Comparison of ENCODE assay signal across 28 cellular contexts in genomic region chr3:65767551-65767950, GRCh38.
"Had no signal": no experiment of that assay in that cellular context is flagged by ENCODE, and none has a peak within 500 bp of the region (broad histone marks: within the 10 kb centered on the region; RNA-seq: fewer than 3 reads in every experiment).

No MANE protein-coding gene starts in this region.

- H3K27ac ChIP-seq: stomach, suprapubic skin, testis, thoracic aorta, thyroid gland, tibial artery, tibial nerve, transverse colon, upper lobe of right lung, uterus, vagina had no signal

- H3K4me3 Mint-ChIP-seq: stimulated activated effector memory CD8-positive, alpha-beta T cell treated with anti-CD3 and anti-CD28 coated beads, Interleukin-12 subunit alpha, Interleukin-12 subunit beta, amount 100 ng/mL, for 72 hours; stimulated activated memory B cell treated with anti-CD40 and anti-IgM and Interleukin-4, amounts not matched to agents 10 μg/mL and 1 μg/mL and 100 μg/mL, for 72 hours; stimulated activated naive B cell treated with anti-CD40 and anti-IgM and Interleukin-4, amounts not matched to agents 10 μg/mL and 1 μg/mL and 100 μg/mL, for 72 hours; stimulated activated naive CD8-positive, alpha-beta T cell treated with anti-CD3 and anti-CD28 coated beads, Interleukin-15, amount 100 ng/mL, for 72 hours; stimulated activated naive CD8-positive, alpha-beta T cell treated with anti-CD3 and anti-CD28 coated beads, Interleukin-15, Interleukin-2, amounts not matched to agents 100 ng/mL and 50 ng/mL, for 24 hours; type B pancreatic cell had no signal

- H3K27me3 Mint-ChIP-seq: stimulated activated memory B cell treated with anti-CD40 and anti-IgM and Interleukin-4, amounts not matched to agents 10 μg/mL and 1 μg/mL and 100 μg/mL, for 72 hours; stimulated activated naive B cell treated with anti-CD40 and anti-IgM and Interleukin-4, amounts not matched to agents 10 μg/mL and 1 μg/mL and 100 μg/mL, for 72 hours; stimulated activated naive CD8-positive, alpha-beta T cell treated with anti-CD3 and anti-CD28 coated beads, Interleukin-15, amount 100 ng/mL, for 72 hours; stimulated activated naive CD8-positive, alpha-beta T cell treated with anti-CD3 and anti-CD28 coated beads, Interleukin-15, Interleukin-2, amounts not matched to agents 100 ng/mL and 50 ng/mL, for 24 hours had no signal

- FAIRE-seq: urothelium cell line had no signal

- H3K9me3 ChIP-seq: stomach, suprapubic skin, testis, thoracic aorta, thyroid gland, tibial artery, tibial nerve, transverse colon, upper lobe of right lung, uterus, vagina had no signal

- H3K4me3 ChIP-seq: stomach, suprapubic skin, testis, thoracic aorta, thyroid gland, tibial artery, tibial nerve, transverse colon, upper lobe of right lung, uterus, vagina had no signal

- DNase-seq: stimulated activated CD4-positive, alpha-beta T cell treated with anti-CD3 and anti-CD28 coated beads, Interleukin-2, amount 100 ng/mL, for 48 hours; stimulated activated CD4-positive, alpha-beta T cell treated with anti-CD3 and anti-CD28 coated beads, Interleukin-4, amount 100 ng/mL, for 1 hour; stimulated activated CD4-positive, alpha-beta T cell treated with anti-CD3 and anti-CD28 coated beads, Interleukin-4, amount 100 ng/mL, for 24 hours; stimulated activated CD4-positive, alpha-beta T cell treated with anti-CD3 and anti-CD28 coated beads, Interleukin-4, amount 100 ng/mL, for 4 hours; stimulated activated CD8-positive, alpha-beta memory T cell treated with anti-CD3 and anti-CD28 coated beads, Interleukin-4, amount 100 ng/mL, for 48 hours; stimulated activated naive B cell treated with anti-CD40 and anti-IgM and Interleukin-4, amounts not matched to agents 10 μg/mL and 1 μg/mL and 100 μg/mL, for 72 hours; stimulated activated naive CD4-positive, alpha-beta T cell; stimulated activated naive CD4-positive, alpha-beta T cell treated with Interleukin-2 at 50 U/mL for 16 hours; stimulated activated naive CD8-positive, alpha-beta T cell treated with anti-CD3 and anti-CD28 coated beads, Interleukin-15, amount 100 ng/mL, for 72 hours; stimulated activated naive CD8-positive, alpha-beta T cell treated with anti-CD3 and anti-CD28 coated beads, Interleukin-15, Interleukin-2, amounts not matched to agents 100 U/mL and 50 U/mL, for 24 hours; stomach; substantia nigra; testis; thyroid gland; tibial artery; transverse colon; trophoblast cell; upper lobe of right lung; uterus had no signal

- H3K27ac Mint-ChIP-seq: stimulated activated effector memory CD8-positive, alpha-beta T cell treated with anti-CD3 and anti-CD28 coated beads, Interleukin-12 subunit alpha, Interleukin-12 subunit beta, amount 100 ng/mL, for 72 hours; stimulated activated memory B cell treated with anti-CD40 and anti-IgM and Interleukin-4, amounts not matched to agents 10 μg/mL and 1 μg/mL and 100 μg/mL, for 72 hours; stimulated activated naive B cell treated with anti-CD40 and anti-IgM and Interleukin-4, amounts not matched to agents 10 μg/mL and 1 μg/mL and 100 μg/mL, for 72 hours; stimulated activated naive CD8-positive, alpha-beta T cell treated with anti-CD3 and anti-CD28 coated beads, Interleukin-15, amount 100 ng/mL, for 72 hours; stimulated activated naive CD8-positive, alpha-beta T cell treated with anti-CD3 and anti-CD28 coated beads, Interleukin-15, Interleukin-2, amounts not matched to agents 100 ng/mL and 50 ng/mL, for 24 hours; type B pancreatic cell had no signal

- H3K4me1 Mint-ChIP-seq: stimulated activated effector memory CD8-positive, alpha-beta T cell treated with anti-CD3 and anti-CD28 coated beads, Interleukin-12 subunit alpha, Interleukin-12 subunit beta, amount 100 ng/mL, for 72 hours; stimulated activated memory B cell treated with anti-CD40 and anti-IgM and Interleukin-4, amounts not matched to agents 10 μg/mL and 1 μg/mL and 100 μg/mL, for 72 hours; stimulated activated naive B cell treated with anti-CD40 and anti-IgM and Interleukin-4, amounts not matched to agents 10 μg/mL and 1 μg/mL and 100 μg/mL, for 72 hours; stimulated activated naive CD8-positive, alpha-beta T cell treated with anti-CD3 and anti-CD28 coated beads, Interleukin-15, amount 100 ng/mL, for 72 hours had no signal

- H3K36me3 ChIP-seq: stomach, suprapubic skin, thoracic aorta, thyroid gland, tibial artery, tibial nerve, transverse colon, upper lobe of right lung, uterus, vagina had no signal

- H3K4me1 ChIP-seq: stomach, suprapubic skin, testis, thyroid gland, tibial artery, tibial nerve, transverse colon, upper lobe of right lung, uterus, vagina had no signal

- H3K36me3 Mint-ChIP-seq: stimulated activated effector memory CD8-positive, alpha-beta T cell treated with anti-CD3 and anti-CD28 coated beads, Interleukin-12 subunit alpha, Interleukin-12 subunit beta, amount 100 ng/mL, for 72 hours; stimulated activated memory B cell treated with anti-CD40 and anti-IgM and Interleukin-4, amounts not matched to agents 10 μg/mL and 1 μg/mL and 100 μg/mL, for 72 hours; stimulated activated naive B cell treated with anti-CD40 and anti-IgM and Interleukin-4, amounts not matched to agents 10 μg/mL and 1 μg/mL and 100 μg/mL, for 72 hours had no signal

- H3K27me3 ChIP-seq: stomach, suprapubic skin, testis, thyroid gland, tibial artery, tibial nerve, transverse colon, upper lobe of right lung, uterus, vagina had no signal

- ATAC-seq: stimulated activated effector memory CD8-positive, alpha-beta T cell treated with anti-CD3 and anti-CD28 coated beads, Interleukin-12 subunit alpha, Interleukin-12 subunit beta, amount 100 ng/mL, for 72 hours; stimulated activated memory B cell treated with anti-CD40 and anti-IgM and Interleukin-4, amounts not matched to agents 10 μg/mL and 1 μg/mL and 100 μg/mL, for 72 hours; stimulated activated naive B cell treated with anti-CD40 and anti-IgM and Interleukin-4, amounts not matched to agents 10 μg/mL and 1 μg/mL and 100 μg/mL, for 72 hours; stimulated activated naive CD8-positive, alpha-beta T cell treated with anti-CD3 and anti-CD28 coated beads, Interleukin-15, amount 100 ng/mL, for 72 hours; stimulated activated naive CD8-positive, alpha-beta T cell treated with anti-CD3 and anti-CD28 coated beads, Interleukin-15, Interleukin-2, amounts not matched to agents 100 U/mL and 50 U/mL, for 24 hours; upper lobe of right lung had no signal

- H3K9me3 Mint-ChIP-seq: stimulated activated effector memory CD8-positive, alpha-beta T cell treated with anti-CD3 and anti-CD28 coated beads, Interleukin-12 subunit alpha, Interleukin-12 subunit beta, amount 100 ng/mL, for 72 hours; stimulated activated naive B cell treated with anti-CD40 and anti-IgM and Interleukin-4, amounts not matched to agents 10 μg/mL and 1 μg/mL and 100 μg/mL, for 72 hours; stimulated activated naive CD8-positive, alpha-beta T cell treated with anti-CD3 and anti-CD28 coated beads, Interleukin-15, amount 100 ng/mL, for 72 hours; stimulated activated naive CD8-positive, alpha-beta T cell treated with anti-CD3 and anti-CD28 coated beads, Interleukin-15, Interleukin-2, amounts not matched to agents 100 ng/mL and 50 ng/mL, for 24 hours; type B pancreatic cell had no signal
